16 cellular contexts compared by ENCODE assay signal in the genomic region with DNA sequence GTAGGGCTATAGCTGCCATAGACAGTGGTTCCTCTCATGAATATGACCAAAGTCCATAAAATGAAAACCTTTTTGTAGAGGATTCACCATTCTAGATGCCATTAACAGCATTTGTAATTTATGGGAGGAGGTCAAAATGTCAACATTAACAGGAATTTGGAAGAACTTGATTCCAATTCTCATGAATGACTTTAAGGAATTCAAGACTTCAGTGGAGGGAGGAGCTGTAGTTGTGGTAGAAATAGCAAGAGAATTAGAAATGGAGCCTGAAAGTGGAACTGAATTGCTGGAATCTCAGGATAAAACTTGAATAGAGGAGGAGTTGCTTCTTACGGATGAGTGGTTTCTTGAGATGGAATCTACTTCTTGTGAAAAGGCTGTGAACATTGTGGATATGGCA.
A peak's percentile ranks its signal among the peaks of the same experiment; 100 is the strongest.
DNase-seq lines count a peak whose midpoint lies in the region; ATAC-seq lines count a peak whose summit lies in the region.
"Had no signal": no experiment of that assay in that cellular context is flagged by ENCODE, and none has a peak within 500 bp of the region (broad histone marks: within the 10 kb centered on the region; RNA-seq: fewer than 3 reads in every experiment).

No MANE protein-coding gene starts in this region.

- no peak for ATAC-seq in HG03097 (IDR thresholded peaks at IDR 0.05; ENCODE audit: low FRiP score, unreplicated experiment)

- DNase-seq in astrocyte of the hippocampus (ENCODE audit: low read depth, low spot score) (peak; percentile 49), kidney glomerular epithelial cell (lab: John Stamatoyannopoulos, UW) (peak; percentile 46), renal cortical epithelial cell (ENCODE audit: low read depth) (peak; percentile 59), DMS 273 (lab: John Stamatoyannopoulos, UW; ENCODE audit: unreplicated experiment) (no peak)
- no peak for DNase-seq in effector CD4-positive, alpha-beta T cell
- DNase-seq: 8988T; ACHN; BE2C; C1 segment of cervical spinal cord; CD4-positive, alpha-beta memory T cell; CD4-positive, CD25-positive, alpha-beta regulatory T cell; CD8-positive, alpha-beta memory T cell; COR-L47; DMS79 treated with DMSO at 0.1 percent for 48 hours; GF-D8 had no signal

Comparison
In these comparisons a context has a peak if more than half of its experiments do, and no peak if none do; other contexts are left out.
1. DNase-seq: peak in astrocyte of the hippocampus (single experiment), kidney glomerular epithelial cell (single experiment) and renal cortical epithelial cell (single experiment); none in effector CD4-positive, alpha-beta T cell (single experiment) and DMS 273 (single experiment).